ENCODE assay signal across 24 cellular contexts in genomic region chr4:26953770-26954423, GRCh38.
"Had no signal": no experiment of that assay in that cellular context is flagged by ENCODE, and none has a peak within 500 bp of the region (broad histone marks: within the 10 kb centered on the region; RNA-seq: fewer than 3 reads in every experiment).

No MANE protein-coding gene starts in this region.

- H3K27me3 Mint-ChIP-seq: activated CD4-positive, alpha-beta memory T cell treated with anti-CD3 and anti-CD28 coated beads for 36 hours; activated CD8-positive, alpha-beta memory T cell treated with anti-CD3 and anti-CD28 coated beads, Interleukin-2, amount 10 ng/mL, durations not matched to agents 7 days and 5 days; activated naive CD4-positive, alpha-beta T cell treated with anti-CD3 and anti-CD28 coated beads, Interleukin-2, amount 50 U/mL, for 24 hours; stimulated activated naive CD8-positive, alpha-beta T cell treated with anti-CD3 and anti-CD28 coated beads, Interleukin-15, amount 100 ng/mL, for 72 hours; type B pancreatic cell had no signal

- H3K4me2 ChIP-seq: hepatocyte had no signal

- H2AFZ ChIP-seq: hepatocyte had no signal

- H3K4me3 Mint-ChIP-seq: activated CD4-positive, alpha-beta memory T cell treated with anti-CD3 and anti-CD28 coated beads for 36 hours; activated CD8-positive, alpha-beta memory T cell treated with anti-CD3 and anti-CD28 coated beads, Interleukin-2, amount 10 ng/mL, durations not matched to agents 7 days and 5 days; activated naive CD4-positive, alpha-beta T cell treated with anti-CD3 and anti-CD28 coated beads, Interleukin-2, amount 50 U/mL, for 24 hours; nephron; stimulated activated naive CD8-positive, alpha-beta T cell treated with anti-CD3 and anti-CD28 coated beads, Interleukin-15, amount 100 ng/mL, for 72 hours; type B pancreatic cell had no signal

- H3K27me3 ChIP-seq: esophagus squamous epithelium, hepatocyte had no signal

- H3K9me3 ChIP-seq: esophagus squamous epithelium, prostate gland had no signal

- DNase-seq: activated CD4-positive, alpha-beta memory T cell treated with anti-CD3 and anti-CD28 coated beads for 36 hours; activated CD8-positive, alpha-beta memory T cell treated with anti-CD3 and anti-CD28 coated beads, Interleukin-2, amount 10 ng/mL, durations not matched to agents 7 days and 5 days; activated effector memory CD4-positive, alpha-beta T cell treated with anti-CD3 and anti-CD28 coated beads, Interleukin-2, amount 50 U/mL, for 16 hours; activated T-cell treated with anti-CD3 and anti-CD28 coated beads, Interleukin-2, amount 50 U/mL, for 1 hour; amniotic stem cell; caudate nucleus; effector CD4-positive, alpha-beta T cell; esophagus squamous epithelium; kidney; left ventricle myocardium inferior; mucosa of descending colon; occipital lobe; right cardiac atrium; stimulated activated CD4-positive, alpha-beta T cell treated with anti-CD3 and anti-CD28 coated beads, Interleukin-4, amount 100 ng/mL, for 4 hours; stimulated activated naive CD8-positive, alpha-beta T cell treated with anti-CD3 and anti-CD28 coated beads, Interleukin-15, amount 100 ng/mL, for 72 hours; T1000 had no signal

- H3K4me3 ChIP-seq: coronary artery, esophagus squamous epithelium, hepatocyte, left ventricle myocardium inferior, mucosa of descending colon, prostate gland, skin epidermis had no signal

- FAIRE-seq: endothelial cell of umbilical vein had no signal

- H3K36me3 ChIP-seq: esophagus squamous epithelium, prostate gland had no signal

- H3K9me3 Mint-ChIP-seq: activated naive CD4-positive, alpha-beta T cell treated with anti-CD3 and anti-CD28 coated beads, Interleukin-2, amount 50 U/mL, for 24 hours; type B pancreatic cell had no signal

- H3K4me1 ChIP-seq: esophagus squamous epithelium had no signal

- ATAC-seq: activated CD8-positive, alpha-beta memory T cell treated with anti-CD3 and anti-CD28 coated beads, Interleukin-2, amount 10 ng/mL, durations not matched to agents 7 days and 5 days; mucosa of descending colon; right cardiac atrium; stimulated activated naive CD8-positive, alpha-beta T cell treated with anti-CD3 and anti-CD28 coated beads, Interleukin-15, amount 100 ng/mL, for 72 hours had no signal

- H3K27ac ChIP-seq: coronary artery, esophagus squamous epithelium, hepatocyte, left ventricle myocardium inferior, prostate gland, skin epidermis had no signal

- H3K27ac Mint-ChIP-seq: activated CD4-positive, alpha-beta memory T cell treated with anti-CD3 and anti-CD28 coated beads for 36 hours; activated CD8-positive, alpha-beta memory T cell treated with anti-CD3 and anti-CD28 coated beads, Interleukin-2, amount 10 ng/mL, durations not matched to agents 7 days and 5 days; activated naive CD4-positive, alpha-beta T cell treated with anti-CD3 and anti-CD28 coated beads, Interleukin-2, amount 50 U/mL, for 24 hours; nephron; stimulated activated naive CD8-positive, alpha-beta T cell treated with anti-CD3 and anti-CD28 coated beads, Interleukin-15, amount 100 ng/mL, for 72 hours; type B pancreatic cell had no signal
